In genomic region chr16:2712063-2712441, GRCh38 we compare ENCODE assay signal across 26 cellular contexts.
"Had no signal": no experiment of that assay in that cellular context is flagged by ENCODE, and none has a peak within 500 bp of the region (broad histone marks: within the 10 kb centered on the region; RNA-seq: fewer than 3 reads in every experiment).

No MANE protein-coding gene starts in this region.

- FAIRE-seq: bronchial epithelial cell had no signal

- H3K9me3 Mint-ChIP-seq: activated CD8-positive, alpha-beta T cell treated with anti-CD3 and anti-CD28 coated beads for 36 hours; activated naive CD4-positive, alpha-beta T cell treated with anti-CD3 and anti-CD28 coated beads, Interleukin-2, amount 50 U/mL, for 24 hours; activated T-cell treated with anti-CD3 and anti-CD28 coated beads, Interleukin-2, amount 50 U/mL, for 72 hours; T-helper 2 cell treated with Interferon-gamma antibody and Interleukin-4, amounts not matched to agents 5 μg/mL and 100 μg/mL, for 36 hours had no signal

- ATAC-seq: activated CD4-positive, CD25-positive, alpha-beta regulatory T cell treated with anti-CD3 and anti-CD28 coated beads, Interleukin-2, amount 50 U/mL, for 24 hours; activated CD8-positive, alpha-beta T cell treated with anti-CD3 and anti-CD28 coated beads for 36 hours; activated T-cell treated with anti-CD3 and anti-CD28 coated beads, Interleukin-2, amount 50 U/mL, for 72 hours; body of pancreas had no signal

- H3K27ac ChIP-seq: body of pancreas, KMS-11, SJCRH30 had no signal

- H3K27me3 ChIP-seq: body of pancreas, MG63, SJCRH30 had no signal

- H3K4me3 Mint-ChIP-seq: activated CD8-positive, alpha-beta T cell treated with anti-CD3 and anti-CD28 coated beads for 36 hours; activated naive CD4-positive, alpha-beta T cell treated with anti-CD3 and anti-CD28 coated beads, Interleukin-2, amount 50 U/mL, for 24 hours; activated T-cell treated with anti-CD3 and anti-CD28 coated beads, Interleukin-2, amount 50 U/mL, for 72 hours; T-helper 2 cell treated with Interferon-gamma antibody and Interleukin-4, amounts not matched to agents 5 μg/mL and 100 μg/mL, for 36 hours had no signal

- H3K9ac ChIP-seq: KMS-11, SK-N-SH had no signal

- H3K9me3 ChIP-seq: body of pancreas, MG63, SJCRH30, SK-N-SH had no signal

- H3K4me2 ChIP-seq: KMS-11, SK-N-SH had no signal

- H3K27ac Mint-ChIP-seq: activated CD8-positive, alpha-beta T cell treated with anti-CD3 and anti-CD28 coated beads for 36 hours; activated naive CD4-positive, alpha-beta T cell treated with anti-CD3 and anti-CD28 coated beads, Interleukin-2, amount 50 U/mL, for 24 hours; activated T-cell treated with anti-CD3 and anti-CD28 coated beads, Interleukin-2, amount 50 U/mL, for 72 hours; T-helper 2 cell treated with Interferon-gamma antibody and Interleukin-4, amounts not matched to agents 5 μg/mL and 100 μg/mL, for 36 hours had no signal

- H3K27me3 Mint-ChIP-seq: activated CD8-positive, alpha-beta T cell treated with anti-CD3 and anti-CD28 coated beads for 36 hours; activated naive CD4-positive, alpha-beta T cell treated with anti-CD3 and anti-CD28 coated beads, Interleukin-2, amount 50 U/mL, for 24 hours had no signal

- H3K4me1 ChIP-seq: SJCRH30 had no signal

- H3K4me3 ChIP-seq: body of pancreas, MG63, SJCRH30 had no signal

- DNase-seq: activated CD4-positive, alpha-beta T cell treated with anti-CD3 and anti-CD28 coated beads for 4 hours; activated CD8-positive, alpha-beta memory T cell treated with anti-CD3 and anti-CD28 coated beads, Interleukin-2, amount 50 U/mL, for 4 hours; activated CD8-positive, alpha-beta T cell treated with anti-CD3 and anti-CD28 coated beads for 36 hours; activated T-cell treated with anti-CD3 and anti-CD28 coated beads, Interleukin-2, amount 50 U/mL, for 72 hours; aorta; central memory CD4-positive, alpha-beta T cell; MG63; MV-4-11; NCI-H1092 treated with DMSO at 0.1 percent for 48 hours; NCI-H1417 treated with DMSO at 0.1 percent for 48 hours; NCI-H1694 treated with DMSO at 0.1 percent for 48 hours; NCI-H2081; NCI-H446; NCI-H524 treated with DMSO at 0.1 percent for 48 hours; NCI-H748 treated with DMSO at 0.1 percent for 48 hours; Right ventricle myocardium superior; RPMI8226; SJCRH30; SK-N-SH; T-helper 1 cell had no signal
